2 cellular contexts compared by ENCODE assay signal in the genomic region with DNA sequence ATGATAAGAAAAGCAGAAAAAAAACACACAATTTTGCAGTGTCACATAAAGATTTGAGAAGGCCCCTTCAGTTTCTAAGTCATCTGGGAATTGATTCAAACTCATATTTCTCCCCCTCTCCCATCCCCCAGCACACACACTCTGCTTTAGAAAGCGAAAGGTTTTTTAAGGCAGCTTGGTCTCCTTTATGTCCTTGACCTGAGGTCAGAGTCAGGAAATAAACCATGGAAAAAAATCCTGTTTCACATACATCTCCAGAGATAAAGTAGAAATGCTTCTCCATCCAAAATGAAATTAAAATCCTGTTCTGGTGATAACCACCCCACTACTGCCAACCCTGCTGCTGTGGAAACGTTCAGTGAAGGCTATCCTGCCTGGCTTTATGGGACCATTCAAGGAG.
TF ChIP-seq lines count a peak whose summit lies in the region.

No MANE protein-coding gene starts in this region.

TF ChIP-seq in liver, 16 proteins besides CTCF, POLR2A, EP300 and RAD21:
- TF ChIP-seq NR2F2 (IDR thresholded peaks at IDR 0.05): peak; percentile 95
- peak in 1 of 2 donors; percentile 19 for TF ChIP-seq RXRA (IDR thresholded peaks at IDR 0.05)
- TF ChIP-seq, protein P1, sequence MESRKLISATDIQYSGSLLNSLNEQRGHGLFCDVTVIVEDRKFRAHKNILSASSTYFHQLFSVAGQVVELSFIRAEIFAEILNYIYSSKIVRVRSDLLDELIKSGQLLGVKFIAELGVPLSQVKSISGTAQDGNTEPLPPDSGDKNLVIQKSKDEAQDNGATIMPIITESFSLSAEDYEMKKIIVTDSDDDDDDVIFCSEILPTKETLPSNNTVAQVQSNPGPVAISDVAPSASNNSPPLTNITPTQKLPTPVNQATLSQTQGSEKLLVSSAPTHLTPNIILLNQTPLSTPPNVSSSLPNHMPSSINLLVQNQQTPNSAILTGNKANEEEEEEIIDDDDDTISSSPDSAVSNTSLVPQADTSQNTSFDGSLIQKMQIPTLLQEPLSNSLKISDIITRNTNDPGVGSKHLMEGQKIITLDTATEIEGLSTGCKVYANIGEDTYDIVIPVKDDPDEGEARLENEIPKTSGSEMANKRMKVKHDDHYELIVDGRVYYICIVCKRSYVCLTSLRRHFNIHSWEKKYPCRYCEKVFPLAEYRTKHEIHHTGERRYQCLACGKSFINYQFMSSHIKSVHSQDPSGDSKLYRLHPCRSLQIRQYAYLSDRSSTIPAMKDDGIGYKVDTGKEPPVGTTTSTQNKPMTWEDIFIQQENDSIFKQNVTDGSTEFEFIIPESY (IDR thresholded peaks at IDR 0.05): no peak
- TF ChIP-seq REST (IDR thresholded peaks at IDR 0.05): no peak
- TF ChIP-seq HNF4G (IDR thresholded peaks at IDR 0.05): no peak

TF ChIP-seq in HepG2, 621 proteins besides CTCF, POLR2A, EP300 and RAD21:
- TF ChIP-seq PCBP1 (IDR thresholded peaks at IDR 0.05; ENCODE audit: borderline replicate concordance, low read depth, low read length): no peak
- TF ChIP-seq, protein P2, sequence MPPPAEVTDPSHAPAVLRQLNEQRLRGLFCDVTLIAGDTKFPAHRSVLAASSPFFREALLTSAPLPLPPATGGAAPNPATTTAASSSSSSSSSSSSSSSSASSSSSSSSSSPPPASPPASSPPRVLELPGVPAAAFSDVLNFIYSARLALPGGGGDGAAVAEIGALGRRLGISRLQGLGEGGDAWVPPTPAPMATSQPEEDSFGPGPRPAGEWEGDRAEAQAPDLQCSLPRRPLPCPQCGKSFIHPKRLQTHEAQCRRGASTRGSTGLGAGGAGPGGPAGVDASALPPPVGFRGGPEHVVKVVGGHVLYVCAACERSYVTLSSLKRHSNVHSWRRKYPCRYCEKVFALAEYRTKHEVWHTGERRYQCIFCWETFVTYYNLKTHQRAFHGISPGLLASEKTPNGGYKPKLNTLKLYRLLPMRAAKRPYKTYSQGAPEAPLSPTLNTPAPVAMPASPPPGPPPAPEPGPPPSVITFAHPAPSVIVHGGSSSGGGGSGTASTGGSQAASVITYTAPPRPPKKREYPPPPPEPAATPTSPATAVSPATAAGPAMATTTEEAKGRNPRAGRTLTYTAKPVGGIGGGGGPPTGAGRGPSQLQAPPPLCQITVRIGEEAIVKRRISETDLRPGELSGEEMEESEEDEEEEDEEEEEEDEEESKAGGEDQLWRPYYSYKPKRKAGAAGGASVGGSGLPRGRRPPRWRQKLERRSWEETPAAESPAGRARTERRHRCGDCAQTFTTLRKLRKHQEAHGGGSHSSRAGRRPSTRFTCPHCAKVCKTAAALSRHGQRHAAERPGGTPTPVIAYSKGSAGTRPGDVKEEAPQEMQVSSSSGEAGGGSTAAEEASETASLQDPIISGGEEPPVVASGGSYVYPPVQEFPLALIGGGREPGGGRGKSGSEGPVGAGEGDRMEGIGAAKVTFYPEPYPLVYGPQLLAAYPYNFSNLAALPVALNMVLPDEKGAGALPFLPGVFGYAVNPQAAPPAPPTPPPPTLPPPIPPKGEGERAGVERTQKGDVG (CRISPR knock-in tag; IDR thresholded peaks at IDR 0.05; ENCODE audit: borderline replicate concordance): no peak
- TF ChIP-seq TP53 (CRISPR knock-in tag; conservative IDR thresholded peaks at IDR 0.05): no peak
- TF ChIP-seq ZNF292 (CRISPR knock-in tag; IDR thresholded peaks at IDR 0.05; ENCODE audit: borderline replicate concordance, low read depth): no peak
- no peak for TF ChIP-seq CSRNP2 (CRISPR knock-in tag; conservative IDR thresholded peaks at IDR 0.05; ENCODE audit: low read depth)
- TF ChIP-seq, protein P3, sequence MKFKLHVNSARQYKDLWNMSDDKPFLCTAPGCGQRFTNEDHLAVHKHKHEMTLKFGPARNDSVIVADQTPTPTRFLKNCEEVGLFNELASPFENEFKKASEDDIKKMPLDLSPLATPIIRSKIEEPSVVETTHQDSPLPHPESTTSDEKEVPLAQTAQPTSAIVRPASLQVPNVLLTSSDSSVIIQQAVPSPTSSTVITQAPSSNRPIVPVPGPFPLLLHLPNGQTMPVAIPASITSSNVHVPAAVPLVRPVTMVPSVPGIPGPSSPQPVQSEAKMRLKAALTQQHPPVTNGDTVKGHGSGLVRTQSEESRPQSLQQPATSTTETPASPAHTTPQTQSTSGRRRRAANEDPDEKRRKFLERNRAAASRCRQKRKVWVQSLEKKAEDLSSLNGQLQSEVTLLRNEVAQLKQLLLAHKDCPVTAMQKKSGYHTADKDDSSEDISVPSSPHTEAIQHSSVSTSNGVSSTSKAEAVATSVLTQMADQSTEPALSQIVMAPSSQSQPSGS (CRISPR knock-in tag; IDR thresholded peaks at IDR 0.05): no peak
- no peak for TF ChIP-seq ZSCAN31 (CRISPR knock-in tag; IDR thresholded peaks at IDR 0.05; ENCODE audit: low read depth)
- TF ChIP-seq ZFP36L1 (CRISPR knock-in tag; IDR thresholded peaks at IDR 0.05): no peak
- no peak for TF ChIP-seq ZFP82 (CRISPR knock-in tag; IDR thresholded peaks at IDR 0.05; ENCODE audit: borderline replicate concordance)
- no peak for TF ChIP-seq FOXK2 (IDR thresholded peaks at IDR 0.05)
- no peak for TF ChIP-seq ZBTB37 (CRISPR knock-in tag; IDR thresholded peaks at IDR 0.05)
- no peak for TF ChIP-seq SETDB1 (CRISPR knock-in tag; IDR thresholded peaks at IDR 0.05; ENCODE audit: borderline replicate concordance)
- no peak for TF ChIP-seq ZSCAN30 (CRISPR knock-in tag; IDR thresholded peaks at IDR 0.05)
- TF ChIP-seq MYC (CRISPR knock-in tag; IDR thresholded peaks at IDR 0.05; ENCODE audit: borderline replicate concordance): no peak
- TF ChIP-seq, protein P4, sequence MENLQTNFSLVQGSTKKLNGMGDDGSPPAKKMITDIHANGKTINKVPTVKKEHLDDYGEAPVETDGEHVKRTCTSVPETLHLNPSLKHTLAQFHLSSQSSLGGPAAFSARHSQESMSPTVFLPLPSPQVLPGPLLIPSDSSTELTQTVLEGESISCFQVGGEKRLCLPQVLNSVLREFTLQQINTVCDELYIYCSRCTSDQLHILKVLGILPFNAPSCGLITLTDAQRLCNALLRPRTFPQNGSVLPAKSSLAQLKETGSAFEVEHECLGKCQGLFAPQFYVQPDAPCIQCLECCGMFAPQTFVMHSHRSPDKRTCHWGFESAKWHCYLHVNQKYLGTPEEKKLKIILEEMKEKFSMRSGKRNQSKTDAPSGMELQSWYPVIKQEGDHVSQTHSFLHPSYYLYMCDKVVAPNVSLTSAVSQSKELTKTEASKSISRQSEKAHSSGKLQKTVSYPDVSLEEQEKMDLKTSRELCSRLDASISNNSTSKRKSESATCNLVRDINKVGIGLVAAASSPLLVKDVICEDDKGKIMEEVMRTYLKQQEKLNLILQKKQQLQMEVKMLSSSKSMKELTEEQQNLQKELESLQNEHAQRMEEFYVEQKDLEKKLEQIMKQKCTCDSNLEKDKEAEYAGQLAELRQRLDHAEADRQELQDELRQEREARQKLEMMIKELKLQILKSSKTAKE (CRISPR knock-in tag; IDR thresholded peaks at IDR 0.05; ENCODE audit: borderline replicate concordance): no peak
- TF ChIP-seq ZNF24 (IDR thresholded peaks at IDR 0.05): no peak
- no peak for TF ChIP-seq ZNF274 (CRISPR knock-in tag; IDR thresholded peaks at IDR 0.05)
- no peak for TF ChIP-seq SMAD1 (CRISPR knock-in tag; IDR thresholded peaks at IDR 0.05; ENCODE audit: borderline replicate concordance, low read depth)
- no peak for TF ChIP-seq ATF6 (CRISPR knock-in tag; conservative IDR thresholded peaks at IDR 0.05)
